19 cellular contexts compared by ENCODE assay signal in the genomic region with DNA sequence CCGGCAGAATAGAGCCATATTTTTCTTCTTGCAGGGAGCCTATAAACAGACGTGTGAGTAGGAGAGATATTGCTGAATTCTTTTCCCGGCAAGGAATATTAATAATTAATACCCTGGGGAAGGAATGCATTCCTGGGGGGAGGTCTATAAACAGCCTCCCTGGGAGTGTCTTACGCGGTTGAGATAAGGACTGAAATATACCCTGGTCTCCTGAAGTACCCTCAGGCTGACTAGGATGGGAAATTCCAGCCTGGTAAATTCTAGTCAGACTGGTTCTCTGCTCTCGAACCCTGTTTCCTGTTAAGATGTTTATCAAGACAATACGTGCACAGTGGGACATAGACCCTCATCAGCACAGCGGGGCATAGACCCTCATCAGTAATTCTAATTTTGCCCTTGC. TPM values are rescaled to one million over a fixed set of nuclear protein-coding genes. Genes with fewer than 3 reads are reported as not detected.
"Had no signal": no experiment of that assay in that cellular context is flagged by ENCODE, and none has a peak within 500 bp of the region (broad histone marks: within the 10 kb centered on the region; RNA-seq: fewer than 3 reads in every experiment).

No MANE protein-coding gene starts in this region.

RNA-seq across cellular contexts. Expression of gene ZNF705A, which starts 15.2 kb away (rescaled TPM):
- total RNA-seq: activated B cell treated with CpG ODN at 0.5 μM for 24 hours; activated CD4-positive, alpha-beta memory T cell treated with anti-CD3 and anti-CD28 coated beads for 36 hours; activated CD4-positive, alpha-beta T cell treated with anti-CD3 and anti-CD28 coated beads, Interleukin-2, amount 10 ng/mL, durations not matched to agents 24 days and 14 days; activated CD8-positive, alpha-beta memory T cell treated with anti-CD3 and anti-CD28 coated beads for 36 hours; activated CD8-positive, alpha-beta T cell treated with anti-CD3 and anti-CD28 coated beads for 36 hours; activated naive CD4-positive, alpha-beta T cell treated with anti-CD3 and anti-CD28 coated beads for 36 hours; activated naive CD4-positive, alpha-beta T cell treated with anti-CD3 and anti-CD28 coated beads, Interleukin-2, amount 50 U/mL, for 72 hours; activated naive CD8-positive, alpha-beta T cell treated with anti-CD3 and anti-CD28 coated beads for 36 hours; activated T-cell treated with anti-CD3 and anti-CD28 coated beads, Interleukin-2, amount 50 U/mL, for 4 hours; activated T-cell treated with anti-CD3 and anti-CD28 coated beads, Interleukin-2, amount 50 U/mL, for 72 hours; activated T-helper 1 cell treated with anti-CD3 and anti-CD28 coated beads, Interleukin-12 subunit alpha, Interleukin-12 subunit beta, Interleukin-2, Interleukin-4 antibody, amounts not matched to agents 30 ng/mL and 10 ng/mL and 1 ng/mL, durations not matched to agents 14 hours and 24 hours and 36 hours; activated T-helper 17 cell treated with anti-CD3 and anti-CD28 coated beads, Interleukin-2, amount 50 U/mL, for 72 hours; adrenal gland; aorta; astrocyte; body of pancreas; breast epithelium; cardiac septum; cerebellum had no signal
- polyA plus RNA-seq: adrenal gland, aorta had no signal
